1 cellular context compared by ENCODE assay signal in the genomic region with DNA sequence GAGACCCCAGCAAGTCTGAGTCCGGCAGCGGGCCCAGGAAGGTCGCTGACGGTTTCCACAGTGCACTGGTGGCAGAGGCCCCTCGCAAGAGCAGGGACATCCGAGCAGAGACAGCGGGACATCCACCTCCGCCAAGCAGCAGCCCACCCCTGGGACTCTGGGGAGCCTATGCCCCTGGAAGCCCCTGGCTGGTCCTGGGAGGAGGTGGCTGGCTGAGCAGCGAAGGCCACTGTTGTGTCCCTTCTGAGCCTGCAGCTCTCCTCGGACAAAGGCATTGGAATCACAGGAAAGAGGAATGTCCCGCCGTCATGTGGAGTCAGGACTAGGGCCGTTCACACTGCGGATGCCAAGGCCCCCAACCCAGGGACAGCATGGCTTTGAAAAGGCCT.
TF ChIP-seq lines count a peak whose summit lies in the region.

No MANE protein-coding gene starts in this region.

TF ChIP-seq in GM23338, 12 proteins besides CTCF, POLR2A, EP300 and RAD21 (continued from another document):
- TF ChIP-seq, protein P1, sequence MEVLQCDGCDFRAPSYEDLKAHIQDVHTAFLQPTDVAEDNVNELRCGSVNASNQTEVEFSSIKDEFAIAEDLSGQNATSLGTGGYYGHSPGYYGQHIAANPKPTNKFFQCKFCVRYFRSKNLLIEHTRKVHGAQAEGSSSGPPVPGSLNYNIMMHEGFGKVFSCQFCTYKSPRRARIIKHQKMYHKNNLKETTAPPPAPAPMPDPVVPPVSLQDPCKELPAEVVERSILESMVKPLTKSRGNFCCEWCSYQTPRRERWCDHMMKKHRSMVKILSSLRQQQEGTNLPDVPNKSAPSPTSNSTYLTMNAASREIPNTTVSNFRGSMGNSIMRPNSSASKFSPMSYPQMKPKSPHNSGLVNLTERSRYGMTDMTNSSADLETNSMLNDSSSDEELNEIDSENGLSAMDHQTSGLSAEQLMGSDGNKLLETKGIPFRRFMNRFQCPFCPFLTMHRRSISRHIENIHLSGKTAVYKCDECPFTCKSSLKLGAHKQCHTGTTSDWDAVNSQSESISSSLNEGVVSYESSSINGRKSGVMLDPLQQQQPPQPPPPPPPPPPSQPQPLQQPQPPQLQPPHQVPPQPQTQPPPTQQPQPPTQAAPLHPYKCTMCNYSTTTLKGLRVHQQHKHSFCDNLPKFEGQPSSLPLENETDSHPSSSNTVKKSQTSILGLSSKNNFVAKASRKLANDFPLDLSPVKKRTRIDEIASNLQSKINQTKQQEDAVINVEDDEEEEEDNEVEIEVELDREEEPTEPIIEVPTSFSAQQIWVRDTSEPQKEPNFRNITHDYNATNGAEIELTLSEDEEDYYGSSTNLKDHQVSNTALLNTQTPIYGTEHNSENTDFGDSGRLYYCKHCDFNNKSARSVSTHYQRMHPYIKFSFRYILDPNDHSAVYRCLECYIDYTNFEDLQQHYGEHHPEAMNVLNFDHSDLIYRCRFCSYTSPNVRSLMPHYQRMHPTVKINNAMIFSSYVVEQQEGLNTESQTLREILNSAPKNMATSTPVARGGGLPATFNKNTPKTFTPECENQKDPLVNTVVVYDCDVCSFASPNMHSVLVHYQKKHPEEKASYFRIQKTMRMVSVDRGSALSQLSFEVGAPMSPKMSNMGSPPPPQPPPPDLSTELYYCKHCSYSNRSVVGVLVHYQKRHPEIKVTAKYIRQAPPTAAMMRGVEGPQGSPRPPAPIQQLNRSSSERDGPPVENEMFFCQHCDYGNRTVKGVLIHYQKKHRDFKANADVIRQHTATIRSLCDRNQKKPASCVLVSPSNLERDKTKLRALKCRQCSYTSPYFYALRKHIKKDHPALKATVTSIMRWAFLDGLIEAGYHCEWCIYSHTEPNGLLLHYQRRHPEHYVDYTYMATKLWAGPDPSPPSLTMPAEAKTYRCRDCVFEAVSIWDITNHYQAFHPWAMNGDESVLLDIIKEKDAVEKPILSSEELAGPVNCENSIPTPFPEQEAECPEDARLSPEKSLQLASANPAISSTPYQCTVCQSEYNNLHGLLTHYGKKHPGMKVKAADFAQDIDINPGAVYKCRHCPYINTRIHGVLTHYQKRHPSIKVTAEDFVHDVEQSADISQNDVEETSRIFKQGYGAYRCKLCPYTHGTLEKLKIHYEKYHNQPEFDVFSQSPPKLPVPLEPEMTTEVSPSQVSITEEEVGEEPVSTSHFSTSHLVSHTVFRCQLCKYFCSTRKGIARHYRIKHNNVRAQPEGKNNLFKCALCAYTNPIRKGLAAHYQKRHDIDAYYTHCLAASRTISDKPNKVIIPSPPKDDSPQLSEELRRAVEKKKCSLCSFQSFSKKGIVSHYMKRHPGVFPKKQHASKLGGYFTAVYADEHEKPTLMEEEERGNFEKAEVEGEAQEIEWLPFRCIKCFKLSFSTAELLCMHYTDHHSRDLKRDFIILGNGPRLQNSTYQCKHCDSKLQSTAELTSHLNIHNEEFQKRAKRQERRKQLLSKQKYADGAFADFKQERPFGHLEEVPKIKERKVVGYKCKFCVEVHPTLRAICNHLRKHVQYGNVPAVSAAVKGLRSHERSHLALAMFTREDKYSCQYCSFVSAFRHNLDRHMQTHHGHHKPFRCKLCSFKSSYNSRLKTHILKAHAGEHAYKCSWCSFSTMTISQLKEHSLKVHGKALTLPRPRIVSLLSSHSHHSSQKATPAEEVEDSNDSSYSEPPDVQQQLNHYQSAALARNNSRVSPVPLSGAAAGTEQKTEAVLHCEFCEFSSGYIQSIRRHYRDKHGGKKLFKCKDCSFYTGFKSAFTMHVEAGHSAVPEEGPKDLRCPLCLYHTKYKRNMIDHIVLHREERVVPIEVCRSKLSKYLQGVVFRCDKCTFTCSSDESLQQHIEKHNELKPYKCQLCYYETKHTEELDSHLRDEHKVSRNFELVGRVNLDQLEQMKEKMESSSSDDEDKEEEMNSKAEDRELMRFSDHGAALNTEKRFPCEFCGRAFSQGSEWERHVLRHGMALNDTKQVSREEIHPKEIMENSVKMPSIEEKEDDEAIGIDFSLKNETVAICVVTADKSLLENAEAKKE (CRISPR knock-in tag; IDR thresholded peaks at IDR 0.05), result no peak
- TF ChIP-seq CREB1 (CRISPR knock-in tag; IDR thresholded peaks at IDR 0.05; ENCODE audit: low read depth) (no peak), EZH2phosphoT487 (IDR thresholded peaks at IDR 0.05; ENCODE audit: unreplicated experiment) (no peak)
